14 cellular contexts compared by ENCODE assay signal in genomic region chr2:98534761-98535160, GRCh38.
"Had no signal": no experiment of that assay in that cellular context is flagged by ENCODE, and none has a peak within 500 bp of the region (broad histone marks: within the 10 kb centered on the region; RNA-seq: fewer than 3 reads in every experiment).

No MANE protein-coding gene starts in this region.

- H3K9me3 ChIP-seq: gastroesophageal sphincter, heart right ventricle, lower lobe of right lung, pancreas, sigmoid colon, stomach, testis had no signal

- ATAC-seq: gastroesophageal sphincter, heart right ventricle, left colon, lower lobe of right lung, pancreas had no signal

- H3K27me3 ChIP-seq: gastroesophageal sphincter, heart right ventricle, pancreas, sigmoid colon, stomach, testis had no signal

- DNase-seq: activated CD4-positive, alpha-beta memory T cell treated with anti-CD3 and anti-CD28 coated beads, Interleukin-2, amount 10 ng/mL, durations not matched to agents 7 days and 5 days; erythroblast; heart right ventricle; left colon; lower lobe of right lung; sigmoid colon; stimulated activated CD4-positive, alpha-beta T cell treated with anti-CD3 and anti-CD28 coated beads, Interleukin-1b, Interleukin-23, amount 100 ng/mL, for 48 hours; stomach; testis; WERI-Rb-1 had no signal

- H3K27ac ChIP-seq: gastroesophageal sphincter, heart right ventricle, lower lobe of right lung, pancreas, sigmoid colon, SK-N-MC, stomach, testis, WERI-Rb-1 had no signal

- H3K4me3 ChIP-seq: gastroesophageal sphincter, heart right ventricle, lower lobe of right lung, pancreas, sigmoid colon, SK-N-MC, stomach, testis had no signal

- H3K4me3 Mint-ChIP-seq: activated CD4-positive, alpha-beta memory T cell treated with anti-CD3 and anti-CD28 coated beads, Interleukin-2, amount 10 ng/mL, durations not matched to agents 7 days and 5 days had no signal

- H3K27me3 Mint-ChIP-seq: activated CD4-positive, alpha-beta memory T cell treated with anti-CD3 and anti-CD28 coated beads, Interleukin-2, amount 10 ng/mL, durations not matched to agents 7 days and 5 days had no signal

- H3K27ac Mint-ChIP-seq: activated CD4-positive, alpha-beta memory T cell treated with anti-CD3 and anti-CD28 coated beads, Interleukin-2, amount 10 ng/mL, durations not matched to agents 7 days and 5 days; activated T-helper 2 cell treated with anti-CD3 and anti-CD28 coated beads, Interferon-gamma antibody, Interleukin-2, Interleukin-4, amounts not matched to agents 10 μg/mL and 5 μg/mL and 100 μg/mL, durations not matched to agents 14 hours and 24 hours and 36 hours had no signal

- H3K9me3 Mint-ChIP-seq: activated CD4-positive, alpha-beta memory T cell treated with anti-CD3 and anti-CD28 coated beads, Interleukin-2, amount 10 ng/mL, durations not matched to agents 7 days and 5 days; activated T-helper 2 cell treated with anti-CD3 and anti-CD28 coated beads, Interferon-gamma antibody, Interleukin-2, Interleukin-4, amounts not matched to agents 10 μg/mL and 5 μg/mL and 100 μg/mL, durations not matched to agents 14 hours and 24 hours and 36 hours had no signal

- H3K4me1 ChIP-seq: gastroesophageal sphincter, heart right ventricle, lower lobe of right lung, pancreas, sigmoid colon, stomach, testis had no signal
